9 cellular contexts compared by ENCODE assay signal in the genomic region with DNA sequence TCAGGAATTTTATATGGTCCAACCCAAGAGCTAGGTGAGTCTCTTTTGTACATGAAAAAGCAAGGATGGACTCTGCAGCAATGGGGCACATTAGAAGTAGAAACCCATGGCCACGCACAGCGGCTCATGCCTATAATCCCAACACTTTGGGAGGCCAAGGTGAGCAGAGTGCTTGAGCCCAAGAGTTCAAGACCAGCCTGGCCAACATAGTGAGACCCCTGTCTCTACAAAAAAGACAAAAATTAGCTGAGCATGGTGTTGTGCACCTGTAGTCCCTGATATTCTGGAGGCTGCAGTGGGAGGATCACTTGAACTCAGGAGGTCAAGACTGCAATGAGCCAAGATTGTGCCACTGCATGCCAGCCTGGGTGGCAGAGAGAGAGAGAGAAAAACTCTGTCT.
"Had no signal": no experiment of that assay in that cellular context is flagged by ENCODE, and none has a peak within 500 bp of the region (broad histone marks: within the 10 kb centered on the region; RNA-seq: fewer than 3 reads in every experiment).

No MANE protein-coding gene starts in this region.

- FAIRE-seq: H54, HTR-8/SVneo had no signal

- DNase-seq: GOT3, H9, HCEC 1CT, IMR-90, KBM-7 had no signal

- H3K27ac ChIP-seq: KMS-11 had no signal

- H3K9ac ChIP-seq: GM23248, KMS-11 had no signal

- H3K4me3 Mint-ChIP-seq: H9 had no signal

- H3K4me2 ChIP-seq: KMS-11 had no signal

- H2AFZ ChIP-seq: GM23248 had no signal

- H3K4me3 ChIP-seq: GM23248 had no signal
